In genomic region chr14:68728342-68729106, GRCh38 we compare ENCODE assay signal across 22 cellular contexts.
DNase-seq lines count a peak whose midpoint lies in the region; ATAC-seq and TF ChIP-seq lines count a peak whose summit lies in the region.
"Had no signal": no experiment of that assay in that cellular context is flagged by ENCODE, and none has a peak within 500 bp of the region (broad histone marks: within the 10 kb centered on the region; RNA-seq: fewer than 3 reads in every experiment).

No MANE protein-coding gene starts in this region.

- no peaks in the 10 kb centered on the region for H3K36me3 ChIP-seq in CD4-positive, CD25-positive, alpha-beta regulatory T cell (ENCODE audit: control insufficient read depth, insufficient read depth, low read length)
- no peaks in the 10 kb centered on the region for H3K36me3 ChIP-seq in colonic mucosa
- no peaks in the 10 kb centered on the region for H3K36me3 ChIP-seq in neural progenitor cell
- H3K36me3 ChIP-seq: gastrocnemius medialis had no signal

- H3K36me3 Mint-ChIP-seq in activated CD4-positive, alpha-beta memory T cell treated with anti-CD3 and anti-CD28 coated beads for 36 hours: no peaks in the 10 kb centered on the region
- H3K36me3 Mint-ChIP-seq in activated CD4-positive, alpha-beta memory T cell treated with anti-CD3 and anti-CD28 coated beads, Interleukin-2, amount 10 ng/mL, durations not matched to agents 7 days and 5 days (ENCODE audit: low read depth): no peaks in the 10 kb centered on the region
- no peaks in the 10 kb centered on the region for H3K36me3 Mint-ChIP-seq in CD4-positive, CD25-positive, alpha-beta regulatory T cell
- no peaks in the 10 kb centered on the region for H3K36me3 Mint-ChIP-seq in neural progenitor cell

- peak; percentile 13 for DNase-seq in activated CD4-positive, alpha-beta memory T cell treated with anti-CD3 and anti-CD28 coated beads for 36 hours
- DNase-seq in activated CD4-positive, alpha-beta memory T cell treated with anti-CD3 and anti-CD28 coated beads, Interleukin-2, amount 10 ng/mL, durations not matched to agents 7 days and 5 days: no peak
- no peak for DNase-seq in CD4-positive, CD25-positive, alpha-beta regulatory T cell
- DNase-seq in colonic mucosa (no peak), neural progenitor cell (ENCODE audit: low spot score) (no peak), islet precursor cell (no peak), Ammon's horn (ENCODE audit: low spot score) (no peak)
- DNase-seq: activated CD8-positive, alpha-beta memory T cell treated with anti-CD3 and anti-CD28 coated beads, Interleukin-2, amount 50 U/mL, for 48 hours; cerebellar nuclear complex; DMS 273 treated with DMSO at 0.1 percent for 48 hours; effector CD8-positive, alpha-beta T cell; gastrocnemius medialis; GDM1; NCI-H1105 treated with DMSO at 0.1 percent for 48 hours; NCI-H2081 treated with DMSO at 0.1 percent for 48 hours; NCI-H446; nucleus accumbens; stimulated activated CD4-positive, alpha-beta T cell treated with anti-CD3 and anti-CD28 coated beads, Interleukin-4, amount 100 ng/mL, for 4 hours; substantia nigra; T1000 had no signal

- no peak for TF ChIP-seq CTCF in colonic mucosa (IDR thresholded peaks at IDR 0.05)
- no peak for TF ChIP-seq CTCF in neural progenitor cell (IDR thresholded peaks at IDR 0.05)

- POLR2A ChIA-PET in activated CD4-positive, alpha-beta memory T cell treated with anti-CD3 and anti-CD28 coated beads for 36 hours (lab: Charles Lee): no interaction called here
- POLR2A ChIA-PET in activated CD4-positive, alpha-beta memory T cell treated with anti-CD3 and anti-CD28 coated beads, Interleukin-2, amount 10 ng/mL, durations not matched to agents 7 days and 5 days (lab: Charles Lee): interaction anchor here (0.9 to 1.1 kb wide), 2 partner anchors 34 to 62 kb away, joined by 3 read pairs; no protein-coding TSS in a partner anchor

- no peak overlapping the region for H3K4me3 Mint-ChIP-seq in activated CD4-positive, alpha-beta memory T cell treated with anti-CD3 and anti-CD28 coated beads for 36 hours
- H3K4me3 Mint-ChIP-seq in activated CD4-positive, alpha-beta memory T cell treated with anti-CD3 and anti-CD28 coated beads, Interleukin-2, amount 10 ng/mL, durations not matched to agents 7 days and 5 days: no peak overlapping the region
- peak overlapping the region; percentile 64 to 77 (median 74) for H3K4me3 Mint-ChIP-seq in CD4-positive, CD25-positive, alpha-beta regulatory T cell
- H3K4me3 Mint-ChIP-seq in neural progenitor cell: no peak overlapping the region

- no peaks in the 10 kb centered on the region for H3K9me3 ChIP-seq in CD4-positive, CD25-positive, alpha-beta regulatory T cell (ENCODE audit: control insufficient read depth in 2 of 2, low read length in 2 of 2)
- no peaks in the 10 kb centered on the region for H3K9me3 ChIP-seq in colonic mucosa
- no peaks in the 10 kb centered on the region for H3K9me3 ChIP-seq in neural progenitor cell (ENCODE audit: low read depth)
- H3K9me3 ChIP-seq: gastrocnemius medialis had no signal

- peaks cover 25% of the 10 kb centered on the region for H3K4me1 Mint-ChIP-seq in activated CD4-positive, alpha-beta memory T cell treated with anti-CD3 and anti-CD28 coated beads for 36 hours (ENCODE audit: low read depth)
- peaks cover 21% of the 10 kb centered on the region for H3K4me1 Mint-ChIP-seq in activated CD4-positive, alpha-beta memory T cell treated with anti-CD3 and anti-CD28 coated beads, Interleukin-2, amount 10 ng/mL, durations not matched to agents 7 days and 5 days
- peaks cover 18 to 55% (median 37%) of the 10 kb centered on the region in 4 donors for H3K4me1 Mint-ChIP-seq in CD4-positive, CD25-positive, alpha-beta regulatory T cell
- H3K4me1 Mint-ChIP-seq in neural progenitor cell: peaks cover 67% of the 10 kb centered on the region

- no peak overlapping the region for H2AFZ ChIP-seq in neural progenitor cell (replicated peaks)

- no peaks in the 10 kb centered on the region for H3K9me3 Mint-ChIP-seq in activated CD4-positive, alpha-beta memory T cell treated with anti-CD3 and anti-CD28 coated beads for 36 hours
- H3K9me3 Mint-ChIP-seq in activated CD4-positive, alpha-beta memory T cell treated with anti-CD3 and anti-CD28 coated beads, Interleukin-2, amount 10 ng/mL, durations not matched to agents 7 days and 5 days: no peaks in the 10 kb centered on the region
- H3K9me3 Mint-ChIP-seq in CD4-positive, CD25-positive, alpha-beta regulatory T cell: peaks cover 0 to 1% (median 0%) of the 10 kb centered on the region in 7 donors
- H3K9me3 Mint-ChIP-seq in neural progenitor cell: peaks cover 9% of the 10 kb centered on the region

- H3K4me2 ChIP-seq in neural progenitor cell: no peak overlapping the region

- peak overlapping the region; percentile 69 for H3K4me3 ChIP-seq in CD4-positive, CD25-positive, alpha-beta regulatory T cell (ENCODE audit: low read depth, low read length)
- no peak overlapping the region for H3K4me3 ChIP-seq in colonic mucosa
- no peak overlapping the region for H3K4me3 ChIP-seq in neural progenitor cell
- H3K4me3 ChIP-seq: gastrocnemius medialis had no signal

- CTCF ChIA-PET in activated CD4-positive, alpha-beta memory T cell treated with anti-CD3 and anti-CD28 coated beads for 36 hours (lab: Charles Lee): interaction anchor here (1.8 kb wide), 1 partner anchor 10 kb away, joined by 11 read pairs; no protein-coding TSS in a partner anchor
- CTCF ChIA-PET in activated CD4-positive, alpha-beta memory T cell treated with anti-CD3 and anti-CD28 coated beads, Interleukin-2, amount 10 ng/mL, durations not matched to agents 7 days and 5 days (lab: Charles Lee): interaction anchor here (1.1 kb wide), 1 partner anchor 8 kb away, joined by 5 read pairs; no protein-coding TSS in a partner anchor

- H3K79me2 ChIP-seq in neural progenitor cell (ENCODE audit: low read depth): no peaks in the 10 kb centered on the region

- intact Hi-C loops in activated CD4-positive, alpha-beta memory T cell treated with anti-CD3 and anti-CD28 coated beads for 36 hours (cut with micrococcal nuclease): no loop called here
- intact Hi-C loops in colonic mucosa (cut with DNase I): no loop called here

- no peak overlapping the region for H3K27ac ChIP-seq in CD4-positive, CD25-positive, alpha-beta regulatory T cell (ENCODE audit: insufficient read depth, low read length, poor library complexity, severe bottlenecking)
- H3K27ac ChIP-seq in colonic mucosa (peak overlapping the region; percentile 11), neural progenitor cell (no peak overlapping the region)

- ATAC-seq in CD4-positive, CD25-positive, alpha-beta regulatory T cell (ENCODE audit: low read depth in 2 of 2): no peak
- no peak for ATAC-seq in GM21381 (IDR thresholded peaks at IDR 0.05; ENCODE audit: unreplicated experiment)
- ATAC-seq: SK-N-SH treated with all-trans-retinoic acid at 6 μM for 48 hours had no signal

- H4K20me1 ChIP-seq in neural progenitor cell (ENCODE audit: low read depth): no peaks in the 10 kb centered on the region

- no peaks in the 10 kb centered on the region for H3K27me3 Mint-ChIP-seq in activated CD4-positive, alpha-beta memory T cell treated with anti-CD3 and anti-CD28 coated beads for 36 hours
- H3K27me3 Mint-ChIP-seq in activated CD4-positive, alpha-beta memory T cell treated with anti-CD3 and anti-CD28 coated beads, Interleukin-2, amount 10 ng/mL, durations not matched to agents 7 days and 5 days: peaks cover 3% of the 10 kb centered on the region
- H3K27me3 Mint-ChIP-seq in CD4-positive, CD25-positive, alpha-beta regulatory T cell: no peaks in the 10 kb centered on the region
- H3K27me3 Mint-ChIP-seq in neural progenitor cell (ENCODE audit: insufficient read depth, low read depth): peaks cover 11% of the 10 kb centered on the region

- peaks cover 28% of the 10 kb centered on the region for H3K4me1 ChIP-seq in CD4-positive, CD25-positive, alpha-beta regulatory T cell (ENCODE audit: control insufficient read depth, insufficient read depth, low read length, poor library complexity, severe bottlenecking)
- no peaks in the 10 kb centered on the region for H3K4me1 ChIP-seq in colonic mucosa
- peaks cover 39% of the 10 kb centered on the region for H3K4me1 ChIP-seq in neural progenitor cell

- H3K27me3 ChIP-seq in CD4-positive, CD25-positive, alpha-beta regulatory T cell (ENCODE audit: control insufficient read depth, insufficient read depth, low read length): no peaks in the 10 kb centered on the region
- no peaks in the 10 kb centered on the region for H3K27me3 ChIP-seq in colonic mucosa
- no peaks in the 10 kb centered on the region for H3K27me3 ChIP-seq in neural progenitor cell
- H3K27me3 ChIP-seq: gastrocnemius medialis had no signal

- peaks cover 18% of the 10 kb centered on the region for H3F3A ChIP-seq in neural progenitor cell (ENCODE audit: low read depth)

- H3K27ac Mint-ChIP-seq in activated CD4-positive, alpha-beta memory T cell treated with anti-CD3 and anti-CD28 coated beads for 36 hours: no peak overlapping the region
- H3K27ac Mint-ChIP-seq in activated CD4-positive, alpha-beta memory T cell treated with anti-CD3 and anti-CD28 coated beads, Interleukin-2, amount 10 ng/mL, durations not matched to agents 7 days and 5 days: no peak overlapping the region
- H3K27ac Mint-ChIP-seq in CD4-positive, CD25-positive, alpha-beta regulatory T cell: peak overlapping the region; percentile 5 to 88 (median 82)
- H3K27ac Mint-ChIP-seq in neural progenitor cell: peak overlapping the region; percentile 57

- H3K9ac ChIP-seq in colonic mucosa (ENCODE audit: low read depth in 2 of 2, low read length in 2 of 2) (no peak overlapping the region), neural progenitor cell (no peak overlapping the region)

Comparison
In these comparisons a context has a peak if more than half of its experiments do, and no peak if none do; other contexts are left out.
1. H3K27ac Mint-ChIP-seq: peak in CD4-positive, CD25-positive, alpha-beta regulatory T cell (3 of 3) and neural progenitor cell (single experiment); none in activated CD4-positive, alpha-beta memory T cell treated with anti-CD3 and anti-CD28 coated beads for 36 hours (single experiment) and activated CD4-positive, alpha-beta memory T cell treated with anti-CD3 and anti-CD28 coated beads, Interleukin-2, amount 10 ng/mL, durations not matched to agents 7 days and 5 days (single experiment).
2. H3K4me3 Mint-ChIP-seq: peak in CD4-positive, CD25-positive, alpha-beta regulatory T cell (4 of 4); none in activated CD4-positive, alpha-beta memory T cell treated with anti-CD3 and anti-CD28 coated beads for 36 hours (single experiment), activated CD4-positive, alpha-beta memory T cell treated with anti-CD3 and anti-CD28 coated beads, Interleukin-2, amount 10 ng/mL, durations not matched to agents 7 days and 5 days (single experiment) and neural progenitor cell (single experiment).